13 cellular contexts compared by ENCODE assay signal in the genomic region with DNA sequence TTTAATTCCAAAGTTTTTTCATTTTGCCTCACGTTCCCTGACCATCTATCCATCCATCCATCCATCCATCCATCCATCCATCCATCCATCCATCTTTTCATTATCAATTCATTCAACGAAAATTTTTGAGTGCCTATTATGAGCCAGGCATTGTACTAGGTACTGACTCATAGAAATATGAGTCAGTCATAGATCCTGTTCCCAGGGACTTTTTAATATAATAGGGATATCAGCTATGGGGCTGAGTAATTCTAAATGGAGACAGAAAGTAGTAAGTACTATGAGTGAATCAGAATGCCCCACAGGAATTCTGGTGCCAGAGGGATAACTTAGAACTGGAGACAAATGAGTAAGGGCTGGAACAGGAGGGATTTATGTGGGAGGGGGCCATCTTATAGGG.
DNase-seq lines count a peak whose midpoint lies in the region; FAIRE-seq and TF ChIP-seq lines count a peak whose summit lies in the region.
"Had no signal": no experiment of that assay in that cellular context is flagged by ENCODE, and none has a peak within 500 bp of the region (broad histone marks: within the 10 kb centered on the region; RNA-seq: fewer than 3 reads in every experiment).

No MANE protein-coding gene starts in this region.

- POLR2A ChIA-PET in AG04449 (lab: Yijun Ruan, JAX), result interaction anchor here (0.6 to 1.1 kb wide), 2 partner anchors 17 to 105 kb away, joined by 3 to 4 read pairs; no protein-coding TSS in a partner anchor

- CTCF ChIA-PET in AG04449 (lab: Yijun Ruan, JAX), result interaction anchor here (1.1 to 1.2 kb wide), 2 partner anchors 33 to 126 kb away, joined by 3 to 4 read pairs; no protein-coding TSS in a partner anchor

- H3K4me3 ChIP-seq in AG04449 (ENCODE audit: low read depth, low read length) (no peak overlapping the region), astrocyte of the cerebellum (ENCODE audit: low read depth, low read length) (no peak overlapping the region)

- DNase-seq in AG04449 (ENCODE audit: low read depth, low spot score) (peak; percentile 14), HTR-8/SVneo (ENCODE audit: insufficient read length, low spot score) (peak; percentile 25), astrocyte of the cerebellum (ENCODE audit: low read depth) (peak; percentile 34), kidney glomerular epithelial cell (lab: John Stamatoyannopoulos, UW) (peak; percentile 29), NCI-H2107 treated with DMSO at 0.1 percent for 48 hours (lab: John Stamatoyannopoulos, UW; ENCODE audit: unreplicated experiment) (no peak), T-helper 9 cell (no peak), NCI-H2107 (lab: John Stamatoyannopoulos, UW) (no peak), C1 segment of cervical spinal cord (lab: John Stamatoyannopoulos, UW) (no peak)
- DNase-seq: activated CD4-positive, alpha-beta T cell treated with anti-CD3 and anti-CD28 coated beads, Interleukin-2, amount 10 ng/mL, durations not matched to agents 24 days and 14 days; DMS79; mesendoderm; nucleus accumbens; T-helper 1 cell had no signal

- FAIRE-seq in HTR-8/SVneo (lab: Jason Lieb, UNC), result no peak

- in situ Hi-C loops in astrocyte of the cerebellum (cut with HindIII; ENCODE audit: low sequenced_read_pairs), result no loop called here

- TF ChIP-seq CTCF in AG04449 (IDR thresholded peaks at IDR 0.05; ENCODE audit: insufficient read depth, low read length, missing control alignments) (no peak), astrocyte of the cerebellum (IDR thresholded peaks at IDR 0.05; ENCODE audit: low read depth, low read length, missing control alignments) (no peak)

Comparison
In these comparisons a context has a peak if more than half of its experiments do, and no peak if none do; other contexts are left out.
1. DNase-seq: peak in AG04449 (single experiment), HTR-8/SVneo (single experiment), astrocyte of the cerebellum (single experiment) and kidney glomerular epithelial cell (single experiment); none in NCI-H2107 treated with DMSO at 0.1 percent for 48 hours (single experiment), T-helper 9 cell (single experiment), NCI-H2107 (single experiment) and C1 segment of cervical spinal cord (0 of 14).